ENCODE assay signal across 9 cellular contexts in genomic region chr7:64098-64521, GRCh38.
DNase-seq lines count a peak whose midpoint lies in the region; ATAC-seq and TF ChIP-seq lines count a peak whose summit lies in the region.
"Had no signal": no experiment of that assay in that cellular context is flagged by ENCODE, and none has a peak within 500 bp of the region (broad histone marks: within the 10 kb centered on the region; RNA-seq: fewer than 3 reads in every experiment).

No MANE protein-coding gene starts in this region.

- H3K4me1 ChIP-seq in PC-3 (ENCODE audit: insufficient read depth, low read length) (peaks cover 20% of the 10 kb centered on the region), mesendoderm (ENCODE audit: control insufficient read depth, low read depth, low read length) (no peaks in the 10 kb centered on the region)

- ATAC-seq in PC-3 (peak; percentile 91), HG03039 (IDR thresholded peaks at IDR 0.05; ENCODE audit: unreplicated experiment) (no peak)

- H3K4me2 ChIP-seq in PC-3 (ENCODE audit: low read length): no peak overlapping the region
- H3K4me2 ChIP-seq in mesendoderm (ENCODE audit: low read length): no peak overlapping the region

- H3K36me3 ChIP-seq in PC-3 (ENCODE audit: low read depth, low read length): no peaks in the 10 kb centered on the region
- no peaks in the 10 kb centered on the region for H3K36me3 ChIP-seq in mesendoderm (ENCODE audit: control insufficient read depth, insufficient read depth, low read length)
- H3K36me3 ChIP-seq: suprapubic skin had no signal

- H3K27me3 ChIP-seq in PC-3 (ENCODE audit: low read length) (no peaks in the 10 kb centered on the region), mesendoderm (ENCODE audit: insufficient read depth, low read length, poor library complexity) (no peaks in the 10 kb centered on the region)
- H3K27me3 ChIP-seq: suprapubic skin had no signal

- no peak overlapping the region for H2AFZ ChIP-seq in PC-3 (ENCODE audit: low read length)

- no peak overlapping the region for H3K4ac ChIP-seq in mesendoderm (ENCODE audit: low read depth, low read length)

- no peak overlapping the region for H4K5ac ChIP-seq in mesendoderm (ENCODE audit: low read length)

- no peak overlapping the region for H3K56ac ChIP-seq in mesendoderm (ENCODE audit: low read length)

- intact Hi-C loops in PC-3 (cut with micrococcal nuclease): no loop called here

- H2BK5ac ChIP-seq in mesendoderm (ENCODE audit: low read length): no peak overlapping the region

- no peak overlapping the region for H3K18ac ChIP-seq in mesendoderm (ENCODE audit: low read length)

- DNase-seq in AML-193 (lab: John Stamatoyannopoulos, UW): peak; percentile 38 to 54
- peak; percentile 88 for DNase-seq in H4 (ENCODE audit: low spot score)
- peak; percentile 71 for DNase-seq in PC-3
- peak; percentile 65 for DNase-seq in ecto neural progenitor cell (ENCODE audit: low spot score)
- DNase-seq in mesendoderm: peak; percentile 78
- no peak for DNase-seq in stimulated activated CD4-positive, alpha-beta T cell treated with anti-CD3 and anti-CD28 coated beads, Interleukin-1b, Interleukin-23, amount 100 ng/mL, for 48 hours
- no peak for DNase-seq in stimulated activated CD4-positive, alpha-beta T cell treated with anti-CD3 and anti-CD28 coated beads, Interleukin-4, amount 100 ng/mL, for 4 hours

- H3K9ac ChIP-seq in PC-3 (ENCODE audit: low read length) (no peak overlapping the region), mesendoderm (ENCODE audit: low read length) (no peak overlapping the region)

- H3K79me2 ChIP-seq in PC-3 (ENCODE audit: low read length): no peaks in the 10 kb centered on the region
- H3K79me2 ChIP-seq in mesendoderm (ENCODE audit: control insufficient read depth, insufficient read depth, low read length): no peaks in the 10 kb centered on the region

- no peak overlapping the region for H4K8ac ChIP-seq in mesendoderm (ENCODE audit: low read depth, low read length)

- POLR2A ChIA-PET in PC-3 (lab: Charles Lee; ENCODE audit: unreplicated experiment): no interaction called here

- no peaks in the 10 kb centered on the region for H3K79me1 ChIP-seq in mesendoderm (ENCODE audit: low read length)

- no peaks in the 10 kb centered on the region for H4K20me1 ChIP-seq in PC-3 (ENCODE audit: low read length)

- CTCF ChIA-PET in PC-3 (lab: Charles Lee): interaction anchor here (0.6 to 1.4 kb wide), 4 partner anchors 83 to 203 kb away, joined by 3 to 5 read pairs (median 4); no protein-coding TSS in a partner anchor

- no peak overlapping the region for H2BK15ac ChIP-seq in mesendoderm (replicated peaks; ENCODE audit: low read depth)

- H3K27ac ChIP-seq in PC-3 (ENCODE audit: low read length): no peak overlapping the region
- H3K27ac ChIP-seq in mesendoderm (ENCODE audit: low read depth, low read length): no peak overlapping the region
- H3K27ac ChIP-seq: suprapubic skin had no signal

- H3K4me3 ChIP-seq in PC-3 (ENCODE audit: low read length) (no peak overlapping the region), mesendoderm (ENCODE audit: low read length) (no peak overlapping the region)
- H3K4me3 ChIP-seq: suprapubic skin had no signal

- H3K23ac ChIP-seq in mesendoderm (ENCODE audit: low read length): no peak overlapping the region

- WGBS in mesendoderm (ENCODE audit: extremely low coverage, insufficient coverage, low lambda C conversion rate): no CpG with 5 or more reads among the region's 4 CpGs

- no peak overlapping the region for H2AK5ac ChIP-seq in mesendoderm (ENCODE audit: low read length)

- no peaks in the 10 kb centered on the region for H3K9me2 ChIP-seq in PC-3 (replicated peaks; ENCODE audit: low read length)

- BruUV-seq in PC-3 (replicated peaks; lab: Mats Ljungman, UMichigan): no TSS peak

- peak; percentile 74 for TF ChIP-seq CTCF in PC-3 (conservative IDR thresholded peaks at IDR 0.05; ENCODE audit: low read depth, low read length)

- no peak overlapping the region for H2BK120ac ChIP-seq in mesendoderm (ENCODE audit: low read depth, low read length)

- no peaks in the 10 kb centered on the region for H3K9me3 ChIP-seq in PC-3 (ENCODE audit: low read length)
- H3K9me3 ChIP-seq: suprapubic skin had no signal

- no peaks in the 10 kb centered on the region for H3F3A ChIP-seq in PC-3 (ENCODE audit: low read length, unreplicated experiment)

Comparison
In these comparisons a context has a peak if more than half of its experiments do, and no peak if none do; other contexts are left out.
1. DNase-seq: peak in AML-193 (2 of 2), H4 (single experiment), PC-3 (single experiment), ecto neural progenitor cell (single experiment) and mesendoderm (single experiment); none in stimulated activated CD4-positive, alpha-beta T cell treated with anti-CD3 and anti-CD28 coated beads, Interleukin-1b, Interleukin-23, amount 100 ng/mL, for 48 hours (single experiment) and stimulated activated CD4-positive, alpha-beta T cell treated with anti-CD3 and anti-CD28 coated beads, Interleukin-4, amount 100 ng/mL, for 4 hours (0 of 2).